16 cellular contexts compared by ENCODE assay signal in genomic region chr4:45147866-45148265, GRCh38.
DNase-seq lines count a peak whose midpoint lies in the region; FAIRE-seq and TF ChIP-seq lines count a peak whose summit lies in the region.
"Had no signal": no experiment of that assay in that cellular context is flagged by ENCODE, and none has a peak within 500 bp of the region (broad histone marks: within the 10 kb centered on the region; RNA-seq: fewer than 3 reads in every experiment).

No MANE protein-coding gene starts in this region.

- H3K4me2 ChIP-seq in astrocyte (ENCODE audit: low read length), result peak overlapping the region; percentile 68
- H3K4me2 ChIP-seq: GM23338, KMS-11 had no signal

- H3K9me3 ChIP-seq in astrocyte (ENCODE audit: insufficient read depth, low read depth, low read length) (no peaks in the 10 kb centered on the region), suprapubic skin (no peaks in the 10 kb centered on the region)

- no peak overlapping the region for H3K9ac ChIP-seq in astrocyte (ENCODE audit: low read length)
- H3K9ac ChIP-seq: KMS-11 had no signal

- TF ChIP-seq POLR2A in suprapubic skin (IDR thresholded peaks at IDR 0.05), result no peak

- H3K27me3 Mint-ChIP-seq in astrocyte (ENCODE audit: low read depth, unreplicated experiment) (no peaks in the 10 kb centered on the region), mesothelial cell of epicardium (ENCODE audit: low read depth) (peaks cover 14% of the 10 kb centered on the region)
- no peaks in the 10 kb centered on the region for H3K27me3 Mint-ChIP-seq in activated naive CD8-positive, alpha-beta T cell treated with anti-CD3 and anti-CD28 coated beads for 36 hours

- H3K4me3 Mint-ChIP-seq in astrocyte (ENCODE audit: unreplicated experiment) (no peak overlapping the region), mesothelial cell of epicardium (no peak overlapping the region)
- H3K4me3 Mint-ChIP-seq in activated naive CD8-positive, alpha-beta T cell treated with anti-CD3 and anti-CD28 coated beads for 36 hours, result no peak overlapping the region
- H3K4me3 Mint-ChIP-seq: GM23338 had no signal

- H3K36me3 ChIP-seq in astrocyte (ENCODE audit: insufficient read depth, low read length), result no peaks in the 10 kb centered on the region
- H3K36me3 ChIP-seq in suprapubic skin, result no peaks in the 10 kb centered on the region

- no peaks in the 10 kb centered on the region for H3K4me1 Mint-ChIP-seq in astrocyte (ENCODE audit: low read depth, unreplicated experiment)
- H3K4me1 Mint-ChIP-seq in mesothelial cell of epicardium, result no peaks in the 10 kb centered on the region
- no peaks in the 10 kb centered on the region for H3K4me1 Mint-ChIP-seq in activated naive CD8-positive, alpha-beta T cell treated with anti-CD3 and anti-CD28 coated beads for 36 hours
- H3K4me1 Mint-ChIP-seq: GM23338 had no signal

- H3K27ac Mint-ChIP-seq in astrocyte (ENCODE audit: unreplicated experiment) (no peak overlapping the region), mesothelial cell of epicardium (no peak overlapping the region)
- no peak overlapping the region for H3K27ac Mint-ChIP-seq in activated naive CD8-positive, alpha-beta T cell treated with anti-CD3 and anti-CD28 coated beads for 36 hours
- H3K27ac Mint-ChIP-seq: GM23338 had no signal

- no peaks in the 10 kb centered on the region for H4K20me1 ChIP-seq in astrocyte (ENCODE audit: insufficient read depth, low read length)

- DNase-seq in HS-5 (ENCODE audit: low read depth) (peak; percentile 19), astrocyte (ENCODE audit: low read depth) (peak; percentile 20), fibroblast of pulmonary artery (ENCODE audit: low read depth) (peak; percentile 55), renal cortical epithelial cell (ENCODE audit: low read depth) (peak; percentile 16), SK-N-DZ (ENCODE audit: low spot score) (no peak), suprapubic skin (ENCODE audit: low spot score in 2 of 2) (no peak), mesothelial cell of epicardium (ENCODE audit: low spot score in 2 of 2, unreplicated experiment in 2 of 2) (no peak)
- no peak for DNase-seq in activated naive CD8-positive, alpha-beta T cell treated with anti-CD3 and anti-CD28 coated beads for 36 hours
- DNase-seq: GF-D8, NCI-H1092, NCI-H524 had no signal

- H3K4me1 ChIP-seq in astrocyte (ENCODE audit: insufficient read depth, low read length) (no peaks in the 10 kb centered on the region), suprapubic skin (no peaks in the 10 kb centered on the region)

- peak overlapping the region; percentile 14 for H3K27ac ChIP-seq in astrocyte (ENCODE audit: low read depth, low read length)
- no peak overlapping the region for H3K27ac ChIP-seq in suprapubic skin
- H3K27ac ChIP-seq: C4-2B, KMS-11 had no signal

- H3K36me3 Mint-ChIP-seq in astrocyte (ENCODE audit: low read depth, unreplicated experiment) (no peaks in the 10 kb centered on the region), mesothelial cell of epicardium (no peaks in the 10 kb centered on the region)
- H3K36me3 Mint-ChIP-seq in activated naive CD8-positive, alpha-beta T cell treated with anti-CD3 and anti-CD28 coated beads for 36 hours, result no peaks in the 10 kb centered on the region

- WGBS in suprapubic skin, result 44% methylated on average over 1 of the region's 1 CpG

- no peak overlapping the region for H2AFZ ChIP-seq in astrocyte (ENCODE audit: low read depth, low read length)
- H2AFZ ChIP-seq: GM23338 had no signal

- no peaks in the 10 kb centered on the region for H3K79me2 ChIP-seq in astrocyte (ENCODE audit: insufficient read depth, low read length)

- TF ChIP-seq EP300 in suprapubic skin (IDR thresholded peaks at IDR 0.05), result no peak

- TF ChIP-seq CTCF in astrocyte (IDR thresholded peaks at IDR 0.05; ENCODE audit: insufficient read depth, low read depth, low read length), result no peak
- TF ChIP-seq CTCF in fibroblast of pulmonary artery (IDR thresholded peaks at IDR 0.05; ENCODE audit: low read length, missing control alignments), result no peak
- TF ChIP-seq CTCF in suprapubic skin (IDR thresholded peaks at IDR 0.05), result no peak
- TF ChIP-seq CTCF in mesothelial cell of epicardium (IDR thresholded peaks at IDR 0.05; ENCODE audit: unreplicated experiment), result no peak

- H3K4me3 ChIP-seq in astrocyte (ENCODE audit: insufficient read depth, low read depth, low read length) (no peak overlapping the region), fibroblast of pulmonary artery (replicated peaks; ENCODE audit: low read depth, low read length) (no peak overlapping the region), suprapubic skin (no peak overlapping the region)
- H3K4me3 ChIP-seq: GM23338 had no signal

- H3K9me3 Mint-ChIP-seq in astrocyte (ENCODE audit: unreplicated experiment) (no peaks in the 10 kb centered on the region), mesothelial cell of epicardium (no peaks in the 10 kb centered on the region)
- H3K9me3 Mint-ChIP-seq in activated naive CD8-positive, alpha-beta T cell treated with anti-CD3 and anti-CD28 coated beads for 36 hours, result no peaks in the 10 kb centered on the region

- H3K27me3 ChIP-seq in astrocyte (ENCODE audit: insufficient read depth, low read length) (no peaks in the 10 kb centered on the region), suprapubic skin (no peaks in the 10 kb centered on the region)

- no peak for FAIRE-seq in astrocyte (lab: Jason Lieb, UNC)
- FAIRE-seq: GM12892, HepG2 had no signal

Comparison
In these comparisons a context has a peak if more than half of its experiments do, and no peak if none do; other contexts are left out.
1. DNase-seq: peak in HS-5 (single experiment), astrocyte (single experiment), fibroblast of pulmonary artery (single experiment) and renal cortical epithelial cell (single experiment); none in SK-N-DZ (single experiment), suprapubic skin (0 of 2), mesothelial cell of epicardium (0 of 2) and activated naive CD8-positive, alpha-beta T cell treated with anti-CD3 and anti-CD28 coated beads for 36 hours (single experiment).